In genomic region chr16:11155284-11155806, GRCh38 we compare ENCODE assay signal across 1 cellular context.
TF ChIP-seq lines count a peak whose summit lies in the region.

No MANE protein-coding gene starts in this region.

TF ChIP-seq in IMR-90, 13 proteins besides CTCF, POLR2A, EP300 and RAD21 (continued from another document):
- TF ChIP-seq BHLHE40 (IDR thresholded peaks at IDR 0.05; ENCODE audit: low read depth, low read length), result 0 out of 2 replicates have a peak, but pooled peaks have one; percentile 22
- peak; percentile 17 for TF ChIP-seq RCOR1 (IDR thresholded peaks at IDR 0.05; ENCODE audit: insufficient replicate concordance, low read length)
- TF ChIP-seq MXI1 (IDR thresholded peaks at IDR 0.05; ENCODE audit: borderline replicate concordance, low read depth, low read length), result no peak
